In genomic region chr2:86440631-86441391, GRCh38 we compare ENCODE assay signal across 8 cellular contexts. TPM values are rescaled to one million over a fixed set of nuclear protein-coding genes. Genes with fewer than 3 reads are reported as not detected.
A peak's percentile ranks its signal among the peaks of the same experiment; 100 is the strongest.
DNase-seq lines count a peak whose midpoint lies in the region; ATAC-seq and TF ChIP-seq lines count a peak whose summit lies in the region.

KDM3A (plus strand) TSS chr2:86441371; CDS start chr2:86442048, 677 bp downstream.

- H3K36me3 ChIP-seq in adipocyte (ENCODE audit: control insufficient read depth, insufficient read depth, low read length, severe bottlenecking) (no peaks in the 10 kb centered on the region), thoracic aorta (no peaks in the 10 kb centered on the region)

- peak within 1 kb of the TSS; percentile 89 to 99 for H3K27ac ChIP-seq in thoracic aorta

- H3K4me3 ChIP-seq in GM12875 (ENCODE audit: low read depth, low read length) (peak within 1 kb of the TSS; percentile 71), adipocyte (ENCODE audit: low read length) (peak within 1 kb of the TSS; percentile 88), thoracic aorta (peak within 1 kb of the TSS; percentile 92)

- H3K9me3 ChIP-seq in adipocyte (ENCODE audit: control insufficient read depth, low read length): peaks cover 31% of the 10 kb centered on the region
- H3K9me3 ChIP-seq in thoracic aorta: peaks cover 13% of the 10 kb centered on the region

- intact Hi-C loops in Right ventricle myocardium inferior (cut with DNase I): loop anchor here (2.0 to 5.0 kb wide), 5 partner anchors 46 to 219 kb away; partner anchors contain the start of genes CHMP3 and RNF103

- ATAC-seq in HG02870 (IDR thresholded peaks at IDR 0.05; ENCODE audit: unreplicated experiment): peak; percentile 74
- ATAC-seq in T-cell (replicated peaks in 1 of 4): peak; percentile 82 to 86 (median 84)
- ATAC-seq in Right ventricle myocardium inferior: peak; percentile 95
- ATAC-seq in thoracic aorta (ENCODE audit: insufficient number of reproducible peaks, low FRiP score, low read depth): peak; percentile 90

- H3K4me1 Mint-ChIP-seq in T-cell: peaks cover 43 to 48% (median 48%) of the 10 kb centered on the region in 3 donors
- H3K4me1 Mint-ChIP-seq in osteocyte (ENCODE audit: unreplicated experiment): peaks cover 29% of the 10 kb centered on the region

- CTCF ChIA-PET in T-cell (lab: Charles Lee): interaction anchor here in 1 of 2 donors (0.6 to 1.5 kb wide), 6 partner anchors 15 to 1440 kb away, joined by 3 to 7 read pairs (median 3); no protein-coding TSS in a partner anchor

- H3K36me3 Mint-ChIP-seq in T-cell (peaks cover 46% of the 10 kb centered on the region), osteocyte (ENCODE audit: unreplicated experiment) (peaks cover 32% of the 10 kb centered on the region)

- H3K27me3 ChIP-seq in adipocyte (replicated peaks; ENCODE audit: control insufficient read depth, insufficient read depth, low read length) (no peaks in the 10 kb centered on the region), thoracic aorta (replicated peaks; ENCODE audit: insufficient read depth) (no peaks in the 10 kb centered on the region)

- TF ChIP-seq CTCF in GM12875 (IDR thresholded peaks at IDR 0.05; ENCODE audit: borderline replicate concordance, insufficient read depth, low read depth, low read length) (no peak), osteocyte (IDR thresholded peaks at IDR 0.05) (no peak), thoracic aorta (IDR thresholded peaks at IDR 0.05) (no peak)

- no peaks in the 10 kb centered on the region for H3K27me3 Mint-ChIP-seq in T-cell
- H3K27me3 Mint-ChIP-seq in osteocyte (ENCODE audit: unreplicated experiment): peaks cover 7% of the 10 kb centered on the region

- H3K4me1 ChIP-seq in adipocyte (ENCODE audit: control insufficient read depth, insufficient read depth, low read length): peaks cover 18% of the 10 kb centered on the region
- H3K4me1 ChIP-seq in thoracic aorta (ENCODE audit: control insufficient read depth in 1 of 2, low read depth in 2 of 2): peaks cover 30 to 39% of the 10 kb centered on the region in 2 donors

- H3K9me3 Mint-ChIP-seq in T-cell: peaks cover 9 to 25% (median 15%) of the 10 kb centered on the region in 3 donors
- peaks cover 26% of the 10 kb centered on the region for H3K9me3 Mint-ChIP-seq in osteocyte (ENCODE audit: unreplicated experiment)

- H3K4me3 Mint-ChIP-seq in T-cell (peak within 1 kb of the TSS; percentile 98), osteocyte (ENCODE audit: unreplicated experiment) (peak within 1 kb of the TSS; percentile 93)

- peak; percentile 99 for DNase-seq in NCI-H146 (lab: John Stamatoyannopoulos, UW)
- DNase-seq in T-cell: peak; percentile 98 to 100 (median 99)
- DNase-seq in adipocyte (ENCODE audit: low read depth): peak; percentile 100
- peak; percentile 100 for DNase-seq in Right ventricle myocardium inferior (ENCODE audit: missing footprints)
- peak; percentile 100 for DNase-seq in osteocyte (ENCODE audit: extremely low spot score, unreplicated experiment)
- DNase-seq in thoracic aorta (ENCODE audit: low spot score): peak; percentile 97

- POLR2A ChIA-PET in T-cell (lab: Charles Lee): interaction anchor here (0.6 to 1.7 kb wide), 7 partner anchors 10 to 874 kb away, joined by 3 to 11 read pairs (median 3); partner anchors contain the start of genes POLR1A (in 1 of the 2) and PTCD3 (in 1 of the 2)

- peak within 1 kb of the TSS; percentile 88 for H3K9ac ChIP-seq in adipocyte (ENCODE audit: low read length)

- H3K27ac Mint-ChIP-seq in T-cell (peak within 1 kb of the TSS; percentile 99), osteocyte (ENCODE audit: unreplicated experiment) (peak within 1 kb of the TSS; percentile 100)

RNA-seq across cellular contexts. Expression of gene KDM3A, which starts in this region (rescaled TPM):
- total RNA-seq in T-cell (100 to 1,000 TPM; 140 to 168 (median 145) TPM), Right ventricle myocardium inferior (29.5 TPM), osteocyte (38.9 and 44.8 TPM in 2 replicates), thoracic aorta (10 to 100 TPM; 41.7 to 74.6 TPM)

Comparison
In these comparisons a context has a peak if more than half of its experiments do, and no peak if none do; other contexts are left out.
1. Peak in every context shown above with its lines: DNase-seq, ATAC-seq, H3K4me3 ChIP-seq and H3K27ac ChIP-seq.